Comparison of ENCODE assay signal across 31 cellular contexts in genomic region chr10:133113847-133114246, GRCh38. TPM values are rescaled to one million over a fixed set of nuclear protein-coding genes. Genes with fewer than 3 reads are reported as not detected.
"Had no signal": no experiment of that assay in that cellular context is flagged by ENCODE, and none has a peak within 500 bp of the region (broad histone marks: within the 10 kb centered on the region; RNA-seq: fewer than 3 reads in every experiment).

No MANE protein-coding gene starts in this region.

- H2AFZ ChIP-seq: parathyroid adenoma had no signal

- H3K9me3 ChIP-seq: prostate gland, right atrium auricular region, right lobe of liver, suprapubic skin, testis, transverse colon, upper lobe of right lung, uterus had no signal

- H3K4me1 ChIP-seq: parathyroid adenoma, prostate gland, right atrium auricular region, right lobe of liver, sigmoid colon, suprapubic skin, testis, tibial artery, transverse colon, upper lobe of right lung, uterus had no signal

- H3K9ac ChIP-seq: parathyroid adenoma had no signal

- H3K27me3 ChIP-seq: ovary, right atrium auricular region, right lobe of liver, testis, transverse colon, uterus had no signal

- H3K4me3 ChIP-seq: ovary, prostate gland, right atrium auricular region, right lobe of liver, sigmoid colon, suprapubic skin, testis, tibial artery, transverse colon, upper lobe of right lung, uterus had no signal

- H3K79me2 ChIP-seq: parathyroid adenoma had no signal

- DNase-seq: nephron progenitor cell; occipital lobe; ovary; retina; right lobe of liver; sigmoid colon; small intestine; stimulated activated CD4-positive, alpha-beta T cell treated with anti-CD3 and anti-CD28 coated beads, Interleukin-12 subunit alpha, Interleukin-12 subunit beta, amount 100 ng/mL, for 4 hours; stimulated activated CD4-positive, alpha-beta T cell treated with anti-CD3 and anti-CD28 coated beads, Interleukin-1b, Interleukin-23, amount 100 ng/mL, for 48 hours; stimulated activated CD4-positive, alpha-beta T cell treated with anti-CD3 and anti-CD28 coated beads, Interleukin-4, amount 100 ng/mL, for 1 hour; stimulated activated CD4-positive, alpha-beta T cell treated with anti-CD3 and anti-CD28 coated beads, Interleukin-4, amount 100 ng/mL, for 4 hours; stimulated activated CD8-positive, alpha-beta memory T cell treated with anti-CD3 and anti-CD28 coated beads, Interleukin-4, amount 100 ng/mL, for 48 hours; stimulated activated naive CD4-positive, alpha-beta T cell; stimulated activated naive CD8-positive, alpha-beta T cell treated with anti-CD3 and anti-CD28 coated beads, Interleukin-15, amount 100 ng/mL, for 72 hours; stimulated activated naive CD8-positive, alpha-beta T cell treated with anti-CD3 and anti-CD28 coated beads, Interleukin-15, Interleukin-2, amounts not matched to agents 100 U/mL and 50 U/mL, for 24 hours; substantia nigra; testis; tibial artery; transverse colon; upper lobe of right lung; uterus had no signal

- H3K27ac ChIP-seq: ovary, parathyroid adenoma, prostate gland, right atrium auricular region, right lobe of liver, sigmoid colon, suprapubic skin, testis, tibial artery, transverse colon, upper lobe of right lung, uterus had no signal

- FAIRE-seq: small intestine had no signal

- H3K36me3 ChIP-seq: ovary, prostate gland, right atrium auricular region, right lobe of liver, sigmoid colon, suprapubic skin, tibial artery, transverse colon, upper lobe of right lung, uterus had no signal

- ATAC-seq: naive thymus-derived CD4-positive, alpha-beta T cell; natural killer cell treated with Interleukin-12 subunit alpha and Interleukin-12 subunit beta and Interleukin-15 and Interleukin-18, amount 100 ng/mL, for 72 hours; right lobe of liver; stimulated activated memory B cell treated with anti-CD40 and anti-IgM and Interleukin-4, amounts not matched to agents 10 μg/mL and 1 μg/mL and 100 μg/mL, for 72 hours; stimulated activated naive CD8-positive, alpha-beta T cell treated with anti-CD3 and anti-CD28 coated beads, Interleukin-15, amount 100 ng/mL, for 72 hours; stimulated activated naive CD8-positive, alpha-beta T cell treated with anti-CD3 and anti-CD28 coated beads, Interleukin-15, Interleukin-2, amounts not matched to agents 100 U/mL and 50 U/mL, for 24 hours; upper lobe of right lung had no signal

RNA-seq across cellular contexts. Expression of gene ADGRA1, which starts 26.1 kb away (rescaled TPM):
- total RNA-seq: naive thymus-derived CD4-positive, alpha-beta T cell; natural killer cell treated with Interleukin-12 subunit alpha and Interleukin-12 subunit beta and Interleukin-15 and Interleukin-18, amount 100 ng/mL, for 72 hours; osteoblast; pulmonary artery endothelial cell; suprapubic skin; upper lobe of right lung; urinary bladder had no signal
- polyA plus RNA-seq: naive thymus-derived CD4-positive, alpha-beta T cell; ovary had no signal

RNA-seq across cellular contexts. Expression of gene KNDC1, which starts 46.2 kb away (rescaled TPM):
- total RNA-seq: osteoblast, pulmonary artery endothelial cell had no signal
- polyA plus RNA-seq: naive thymus-derived CD4-positive, alpha-beta T cell had no signal
